ENCODE assay signal across 25 cellular contexts in the genomic region with DNA sequence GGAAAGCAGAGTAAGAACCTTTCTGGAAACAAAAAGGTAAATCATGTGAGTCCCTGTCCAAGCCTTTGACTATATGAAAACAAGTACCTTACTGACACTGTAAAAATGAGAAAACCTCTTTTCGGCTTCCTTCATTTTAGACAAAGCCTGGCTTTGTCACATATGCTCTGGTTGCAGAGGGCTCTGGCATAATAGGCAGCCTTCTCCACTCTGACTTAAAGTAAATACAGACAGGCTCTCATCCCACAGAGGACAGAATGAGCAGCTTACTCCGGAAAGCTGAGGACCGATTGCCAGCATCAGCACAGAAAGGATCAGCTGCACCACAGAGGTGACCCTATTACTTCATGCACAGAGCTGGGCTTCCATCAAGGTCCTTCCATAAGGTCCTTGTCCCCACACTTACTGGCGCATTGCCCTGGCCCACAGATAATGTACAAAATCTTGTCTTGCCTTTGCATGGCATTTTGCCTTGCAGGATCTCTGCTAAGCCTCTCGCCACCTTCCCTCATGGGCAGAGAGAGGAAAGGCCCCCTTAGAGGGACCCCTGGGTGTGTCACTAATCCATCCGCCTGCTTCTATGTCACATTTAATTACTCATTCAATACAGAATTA.
DNase-seq lines count a peak whose midpoint lies in the region; ATAC-seq and TF ChIP-seq lines count a peak whose summit lies in the region.
"Had no signal": no experiment of that assay in that cellular context is flagged by ENCODE, and none has a peak within 500 bp of the region (broad histone marks: within the 10 kb centered on the region; RNA-seq: fewer than 3 reads in every experiment).

No MANE protein-coding gene starts in this region.

- H3K4me3 ChIP-seq in A673 (ENCODE audit: low read depth, low read length, poor library complexity, severe bottlenecking) (no peak overlapping the region), GM23338 (no peak overlapping the region)
- H3K4me3 ChIP-seq: PC-9, skin epidermis, thyroid gland had no signal

- no peak overlapping the region for H3K27ac Mint-ChIP-seq in GM23338
- H3K27ac Mint-ChIP-seq: activated naive CD8-positive, alpha-beta T cell treated with anti-CD3 and anti-CD28 coated beads, Interleukin-2, amount 10 ng/mL, durations not matched to agents 7 days and 5 days; mesothelial cell of epicardium; naive thymus-derived CD4-positive, alpha-beta T cell had no signal

- H3K9me3 ChIP-seq in A673 (ENCODE audit: low read depth, low read length, poor library complexity, severe bottlenecking): no peaks in the 10 kb centered on the region
- H3K9me3 ChIP-seq: BE2C, thyroid gland had no signal

- H3K27ac ChIP-seq in A673 (ENCODE audit: low read depth, low read length, poor library complexity, severe bottlenecking): no peak overlapping the region
- H3K27ac ChIP-seq in GM23338 (ENCODE audit: low read depth): no peak overlapping the region
- H3K27ac ChIP-seq: PC-9, skin epidermis, thyroid gland had no signal

- H3K9me2 ChIP-seq in GM23338 (ENCODE audit: insufficient read depth): peaks cover 20% of the 10 kb centered on the region

- H3K27me3 Mint-ChIP-seq in GM23338 (ENCODE audit: insufficient read depth, low read depth, poor library complexity): peaks cover 3% of the 10 kb centered on the region
- H3K27me3 Mint-ChIP-seq: naive thymus-derived CD4-positive, alpha-beta T cell had no signal

- DNase-seq in A673 (ENCODE audit: low spot score) (peak; percentile 59), DMS53 treated with DMSO at 0.1 percent for 48 hours (lab: John Stamatoyannopoulos, UW; ENCODE audit: unreplicated experiment) (peak; percentile 77), NCI-H510A treated with DMSO at 0.1 percent for 48 hours (lab: John Stamatoyannopoulos, UW) (peak; percentile 48), medulla oblongata (ENCODE audit: extremely low spot score) (peak; percentile 16), GM19240 (ENCODE audit: insufficient read length, low spot score) (no peak), NCI-H1694 treated with DMSO at 0.1 percent for 48 hours (lab: John Stamatoyannopoulos, UW) (no peak), GM23338 (ENCODE audit: low spot score) (no peak), UCSD-AML1 (lab: John Stamatoyannopoulos, UW; ENCODE audit: unreplicated experiment) (no peak)
- DNase-seq: activated CD4-positive, alpha-beta T cell treated with anti-CD3 and anti-CD28 coated beads for 4 hours; activated CD8-positive, alpha-beta memory T cell treated with anti-CD3 and anti-CD28 coated beads for 24 hours; activated effector memory CD4-positive, alpha-beta T cell treated with anti-CD3 and anti-CD28 coated beads, Interleukin-2, amount 50 U/mL, for 16 hours; activated naive CD8-positive, alpha-beta T cell treated with anti-CD3 and anti-CD28 coated beads, Interleukin-2, amount 10 ng/mL, durations not matched to agents 7 days and 5 days; BE2C; DND-41; glutamatergic neuron; HCEC 1CT; islet precursor cell; naive thymus-derived CD4-positive, alpha-beta T cell; NCI-H226; PC-9; Right ventricle myocardium superior; stimulated activated naive CD8-positive, alpha-beta T cell treated with anti-CD3 and anti-CD28 coated beads, Interleukin-15, Interleukin-2, amounts not matched to agents 100 U/mL and 50 U/mL, for 24 hours; thyroid gland had no signal

- H3K4me2 ChIP-seq in GM23338: no peak overlapping the region
- H3K4me2 ChIP-seq: PC-9 had no signal

- no peaks in the 10 kb centered on the region for H3K36me3 Mint-ChIP-seq in GM23338 (ENCODE audit: low read depth)
- H3K36me3 Mint-ChIP-seq: activated naive CD8-positive, alpha-beta T cell treated with anti-CD3 and anti-CD28 coated beads, Interleukin-2, amount 10 ng/mL, durations not matched to agents 7 days and 5 days; mesothelial cell of epicardium; naive thymus-derived CD4-positive, alpha-beta T cell had no signal

- CTCF ChIA-PET in A673 (lab: Charles Lee): no interaction called here

- no peaks in the 10 kb centered on the region for H3F3A ChIP-seq in GM23338 (replicated peaks; ENCODE audit: low read depth)

- BruUV-seq in A673 (replicated peaks; lab: Mats Ljungman, UMichigan): no TSS peak

- no peak for ATAC-seq in GM23338
- ATAC-seq: naive thymus-derived CD4-positive, alpha-beta T cell; stimulated activated naive CD8-positive, alpha-beta T cell treated with anti-CD3 and anti-CD28 coated beads, Interleukin-15, Interleukin-2, amounts not matched to agents 100 U/mL and 50 U/mL, for 24 hours had no signal

- no peaks in the 10 kb centered on the region for H3K27me3 ChIP-seq in A673 (replicated peaks; ENCODE audit: insufficient read depth, low read depth, low read length, poor library complexity)
- no peaks in the 10 kb centered on the region for H3K27me3 ChIP-seq in GM23338 (ENCODE audit: insufficient read depth)
- H3K27me3 ChIP-seq: BE2C, thyroid gland had no signal

- H3K9me3 Mint-ChIP-seq in GM23338: no peaks in the 10 kb centered on the region
- H3K9me3 Mint-ChIP-seq: activated naive CD8-positive, alpha-beta T cell treated with anti-CD3 and anti-CD28 coated beads, Interleukin-2, amount 10 ng/mL, durations not matched to agents 7 days and 5 days; mesothelial cell of epicardium had no signal

- POLR2A ChIA-PET in A673 (lab: Charles Lee; ENCODE audit: low non-redundant PET): interaction anchor here (0.6 kb wide), 1 partner anchor 22 kb away, joined by 3 read pairs; no protein-coding TSS in a partner anchor

- H2AFZ ChIP-seq in GM23338: no peak overlapping the region
- H2AFZ ChIP-seq: PC-9 had no signal

- no peaks in the 10 kb centered on the region for H3K79me2 ChIP-seq in GM23338 (replicated peaks; ENCODE audit: insufficient read depth)

- H3K4me1 ChIP-seq in A673 (ENCODE audit: insufficient read depth, low read length, poor library complexity, severe bottlenecking) (peaks cover 19% of the 10 kb centered on the region), GM23338 (ENCODE audit: insufficient read depth) (no peaks in the 10 kb centered on the region)
- H3K4me1 ChIP-seq: BE2C, thyroid gland had no signal

- H4K20me1 ChIP-seq in GM23338 (replicated peaks; ENCODE audit: insufficient read depth): no peaks in the 10 kb centered on the region

- H3K36me3 ChIP-seq in A673 (ENCODE audit: insufficient read depth, low read length, poor library complexity, severe bottlenecking) (no peaks in the 10 kb centered on the region), GM23338 (ENCODE audit: insufficient read depth) (no peaks in the 10 kb centered on the region)
- H3K36me3 ChIP-seq: BE2C, thyroid gland had no signal

- H3K4me3 Mint-ChIP-seq in GM23338: no peak overlapping the region
- H3K4me3 Mint-ChIP-seq: activated naive CD8-positive, alpha-beta T cell treated with anti-CD3 and anti-CD28 coated beads, Interleukin-2, amount 10 ng/mL, durations not matched to agents 7 days and 5 days; mesothelial cell of epicardium; naive thymus-derived CD4-positive, alpha-beta T cell had no signal

- intact Hi-C loops in A673 (cut with micrococcal nuclease; ENCODE audit: unreplicated experiment): no loop called here

- TF ChIP-seq CTCF in A673 (conservative IDR thresholded peaks at IDR 0.05; ENCODE audit: low read depth, low read length): no peak
- TF ChIP-seq CTCF in GM23338 (conservative IDR thresholded peaks at IDR 0.05; ENCODE audit: low read depth in 2 of 2): no peak

- no peaks in the 10 kb centered on the region for H3K4me1 Mint-ChIP-seq in GM23338
- H3K4me1 Mint-ChIP-seq: activated naive CD8-positive, alpha-beta T cell treated with anti-CD3 and anti-CD28 coated beads, Interleukin-2, amount 10 ng/mL, durations not matched to agents 7 days and 5 days; naive thymus-derived CD4-positive, alpha-beta T cell had no signal

TF ChIP-seq in GM23338, 12 proteins besides CTCF, POLR2A, EP300 and RAD21 (continues in another document):
- TF ChIP-seq, protein P1, sequence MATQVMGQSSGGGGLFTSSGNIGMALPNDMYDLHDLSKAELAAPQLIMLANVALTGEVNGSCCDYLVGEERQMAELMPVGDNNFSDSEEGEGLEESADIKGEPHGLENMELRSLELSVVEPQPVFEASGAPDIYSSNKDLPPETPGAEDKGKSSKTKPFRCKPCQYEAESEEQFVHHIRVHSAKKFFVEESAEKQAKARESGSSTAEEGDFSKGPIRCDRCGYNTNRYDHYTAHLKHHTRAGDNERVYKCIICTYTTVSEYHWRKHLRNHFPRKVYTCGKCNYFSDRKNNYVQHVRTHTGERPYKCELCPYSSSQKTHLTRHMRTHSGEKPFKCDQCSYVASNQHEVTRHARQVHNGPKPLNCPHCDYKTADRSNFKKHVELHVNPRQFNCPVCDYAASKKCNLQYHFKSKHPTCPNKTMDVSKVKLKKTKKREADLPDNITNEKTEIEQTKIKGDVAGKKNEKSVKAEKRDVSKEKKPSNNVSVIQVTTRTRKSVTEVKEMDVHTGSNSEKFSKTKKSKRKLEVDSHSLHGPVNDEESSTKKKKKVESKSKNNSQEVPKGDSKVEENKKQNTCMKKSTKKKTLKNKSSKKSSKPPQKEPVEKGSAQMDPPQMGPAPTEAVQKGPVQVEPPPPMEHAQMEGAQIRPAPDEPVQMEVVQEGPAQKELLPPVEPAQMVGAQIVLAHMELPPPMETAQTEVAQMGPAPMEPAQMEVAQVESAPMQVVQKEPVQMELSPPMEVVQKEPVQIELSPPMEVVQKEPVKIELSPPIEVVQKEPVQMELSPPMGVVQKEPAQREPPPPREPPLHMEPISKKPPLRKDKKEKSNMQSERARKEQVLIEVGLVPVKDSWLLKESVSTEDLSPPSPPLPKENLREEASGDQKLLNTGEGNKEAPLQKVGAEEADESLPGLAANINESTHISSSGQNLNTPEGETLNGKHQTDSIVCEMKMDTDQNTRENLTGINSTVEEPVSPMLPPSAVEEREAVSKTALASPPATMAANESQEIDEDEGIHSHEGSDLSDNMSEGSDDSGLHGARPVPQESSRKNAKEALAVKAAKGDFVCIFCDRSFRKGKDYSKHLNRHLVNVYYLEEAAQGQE (IDR thresholded peaks at IDR 0.05; ENCODE audit: unreplicated experiment): no peak
- TF ChIP-seq STAT1 (IDR thresholded peaks at IDR 0.05; ENCODE audit: unreplicated experiment): no peak

Comparison
In these comparisons a context has a peak if more than half of its experiments do, and no peak if none do; other contexts are left out.
1. DNase-seq: peak in A673 (single experiment), DMS53 treated with DMSO at 0.1 percent for 48 hours (single experiment), NCI-H510A treated with DMSO at 0.1 percent for 48 hours (single experiment) and medulla oblongata (single experiment); none in GM19240 (single experiment), NCI-H1694 treated with DMSO at 0.1 percent for 48 hours (single experiment), GM23338 (single experiment) and UCSD-AML1 (single experiment).